ENCODE assay signal across 20 cellular contexts in genomic region chr2:206805922-206806607, GRCh38. TPM values are rescaled to one million over a fixed set of nuclear protein-coding genes. Genes with fewer than 3 reads are reported as not detected.
DNase-seq lines count a peak whose midpoint lies in the region; ATAC-seq and TF ChIP-seq lines count a peak whose summit lies in the region.
"Had no signal": no experiment of that assay in that cellular context is flagged by ENCODE, and none has a peak within 500 bp of the region (broad histone marks: within the 10 kb centered on the region; RNA-seq: fewer than 3 reads in every experiment).

No MANE protein-coding gene starts in this region.

- H3K4me1 ChIP-seq in H9 (ENCODE audit: insufficient read depth, low read length) (peaks cover 13% of the 10 kb centered on the region), neural progenitor cell (no peaks in the 10 kb centered on the region)
- H3K4me1 ChIP-seq: suprapubic skin had no signal

- H3K27ac Mint-ChIP-seq in H9, result peak overlapping the region in 2 of 3 experiments; percentile 4 to 78; a peak in 2 of 7 replicates
- H3K27ac Mint-ChIP-seq in neural progenitor cell, result no peak overlapping the region
- H3K27ac Mint-ChIP-seq: immature natural killer cell had no signal

- H3K4me1 Mint-ChIP-seq in H9 (peaks cover 42 to 81% of the 10 kb centered on the region in 2 experiments), neural progenitor cell (peaks cover 27% of the 10 kb centered on the region)
- H3K4me1 Mint-ChIP-seq: immature natural killer cell had no signal

- H3K9me3 Mint-ChIP-seq in H9 (no peaks in the 10 kb centered on the region), neural progenitor cell (no peaks in the 10 kb centered on the region)
- H3K9me3 Mint-ChIP-seq: immature natural killer cell had no signal

- H4K8ac ChIP-seq in H9 (replicated peaks; ENCODE audit: insufficient read length, low read depth, low read length), result no peak overlapping the region

- H4K5ac ChIP-seq in H9 (ENCODE audit: insufficient read length, low read depth, low read length), result no peak overlapping the region

- H3K14ac ChIP-seq in H9 (ENCODE audit: insufficient read depth, low read length), result no peak overlapping the region

- no peak overlapping the region for H2BK20ac ChIP-seq in H9 (ENCODE audit: low read depth, low read length, poor library complexity, severe bottlenecking)

- H2BK15ac ChIP-seq in H9 (ENCODE audit: low read depth, low read length), result no peak overlapping the region

- H3K79me2 ChIP-seq in H9 (ENCODE audit: insufficient read depth, low read length) (peaks cover 4% of the 10 kb centered on the region; the same call in 1 of the 2 replicates), neural progenitor cell (ENCODE audit: low read depth) (no peaks in the 10 kb centered on the region)

- H3K9ac ChIP-seq in H9 (ENCODE audit: extremely low read depth, insufficient read length, low read length) (no peak overlapping the region), neural progenitor cell (no peak overlapping the region)
- H3K9ac ChIP-seq: KMS-11 had no signal

- DNase-seq in AG09309 (ENCODE audit: low read depth), result peak; percentile 18
- DNase-seq in H9, result no peak
- peak; percentile 58 for DNase-seq in fibroblast of the conjunctiva (ENCODE audit: low read depth)
- no peak for DNase-seq in neural progenitor cell (ENCODE audit: low spot score)
- no peak for DNase-seq in GDM1 (lab: John Stamatoyannopoulos, UW)
- DNase-seq in NCI-H2081 (lab: John Stamatoyannopoulos, UW), result no peak
- DNase-seq: activated CD4-positive, alpha-beta T cell treated with anti-CD3 and anti-CD28 coated beads, Interleukin-2, amount 50 U/mL, for 1 hour; activated gamma-delta T cell treated with Interleukin-2 at 50 U/mL for 16 hours; amniotic stem cell; heart right ventricle; immature natural killer cell; NCI-H2081 treated with DMSO at 0.1 percent for 48 hours; NCI-H524 treated with DMSO at 0.1 percent for 48 hours; occipital lobe; SHP77 treated with DMSO at 0.1 percent for 48 hours had no signal

- no peaks in the 10 kb centered on the region; the same call in 1 of the 2 replicates for H3K27me3 Mint-ChIP-seq in H9 (ENCODE audit: low read depth)
- peaks cover 2% of the 10 kb centered on the region for H3K27me3 Mint-ChIP-seq in neural progenitor cell (ENCODE audit: insufficient read depth, low read depth)

- H2AK5ac ChIP-seq in H9 (ENCODE audit: insufficient read length, low read length), result no peak overlapping the region

- H2BK120ac ChIP-seq in H9 (ENCODE audit: low read depth, low read length, poor library complexity, severe bottlenecking), result no peak overlapping the region

- no peak overlapping the region for H3K4ac ChIP-seq in H9 (ENCODE audit: low read depth, low read length)

- no peaks in the 10 kb centered on the region for H3K79me1 ChIP-seq in H9 (ENCODE audit: insufficient read depth, low read depth, low read length, poor library complexity, severe bottlenecking)

- no peaks in the 10 kb centered on the region for H3K27me3 ChIP-seq in H9 (ENCODE audit: insufficient read depth, low read length)
- H3K27me3 ChIP-seq in neural progenitor cell, result peaks cover 5% of the 10 kb centered on the region
- H3K27me3 ChIP-seq: heart right ventricle, suprapubic skin had no signal

- H4K91ac ChIP-seq in H9 (ENCODE audit: insufficient read length, low read depth, low read length), result no peak overlapping the region

- TF ChIP-seq CTCF in AG09309 (IDR thresholded peaks at IDR 0.05; ENCODE audit: control insufficient read depth, insufficient read depth, low read depth, low read length, missing control alignments), result no peak
- TF ChIP-seq CTCF in H9 (conservative IDR thresholded peaks at IDR 0.05), result no peak
- TF ChIP-seq CTCF in neural progenitor cell (IDR thresholded peaks at IDR 0.05), result no peak

- H3K4me2 ChIP-seq in H9 (ENCODE audit: insufficient read depth, insufficient read length, low read length) (peak overlapping the region; percentile 37), neural progenitor cell (no peak overlapping the region)
- H3K4me2 ChIP-seq: KMS-11 had no signal

- ATAC-seq in SK-N-SH treated with all-trans-retinoic acid at 6 μM for 48 hours (peak; percentile 84), GM19395 (IDR thresholded peaks at IDR 0.05; ENCODE audit: unreplicated experiment) (no peak)
- ATAC-seq: esophagus mucosa, heart right ventricle had no signal

- H2BK5ac ChIP-seq in H9 (ENCODE audit: insufficient read length, low read length), result no peak overlapping the region

- H3K27ac ChIP-seq in H9 (ENCODE audit: insufficient read length, low read depth, low read length), result peak overlapping the region; percentile 78
- H3K27ac ChIP-seq in neural progenitor cell, result no peak overlapping the region
- H3K27ac ChIP-seq: heart right ventricle, KMS-11, suprapubic skin had no signal

- H3K56ac ChIP-seq in H9 (ENCODE audit: insufficient read length, low read depth, low read length), result no peak overlapping the region

- H3K9me3 ChIP-seq in H9 (ENCODE audit: control insufficient read depth, low read depth, low read length) (no peaks in the 10 kb centered on the region), neural progenitor cell (ENCODE audit: low read depth) (no peaks in the 10 kb centered on the region)
- H3K9me3 ChIP-seq: heart right ventricle, suprapubic skin had no signal

- H4K20me1 ChIP-seq in H9 (ENCODE audit: control insufficient read depth, insufficient read depth, insufficient read length) (no peaks in the 10 kb centered on the region), neural progenitor cell (ENCODE audit: low read depth) (no peaks in the 10 kb centered on the region)

- H3K23me2 ChIP-seq in H9 (ENCODE audit: insufficient read length, low read depth, low read length, poor library complexity, severe bottlenecking), result no peaks in the 10 kb centered on the region

- no peak overlapping the region for H3K18ac ChIP-seq in H9 (ENCODE audit: insufficient read length, low read depth, low read length)

- H2AFZ ChIP-seq in H9 (ENCODE audit: low read length) (no peak overlapping the region), neural progenitor cell (replicated peaks) (no peak overlapping the region)

- no peaks in the 10 kb centered on the region for H3F3A ChIP-seq in neural progenitor cell (ENCODE audit: low read depth)

- no CpG with 5 or more reads among the region's 6 CpGs for WGBS in H9 (ENCODE audit: extremely low coverage, insufficient read length, low lambda C conversion rate)

- H3K4me3 Mint-ChIP-seq in H9, result peak overlapping the region in 1 of 2 experiments; percentile 6; a peak in 1 of 5 replicates
- H3K4me3 Mint-ChIP-seq in neural progenitor cell, result no peak overlapping the region
- H3K4me3 Mint-ChIP-seq: immature natural killer cell had no signal

- H3K36me3 Mint-ChIP-seq in H9 (ENCODE audit: insufficient read depth in 1 of 3, low read depth in 3 of 3) (peaks cover 0 to 37% (median 0%) of the 10 kb centered on the region in 3 experiments; a peak in 3 of 7 replicates), neural progenitor cell (no peaks in the 10 kb centered on the region)
- H3K36me3 Mint-ChIP-seq: immature natural killer cell had no signal

- H2BK12ac ChIP-seq in H9 (ENCODE audit: insufficient read length, low read depth, low read length), result no peak overlapping the region

- H3K4me3 ChIP-seq in AG09309 (ENCODE audit: control insufficient read depth, low read depth, low read length) (no peak overlapping the region), neural progenitor cell (no peak overlapping the region)
- H3K4me3 ChIP-seq: heart right ventricle, suprapubic skin had no signal

- no peak overlapping the region for H3K23ac ChIP-seq in H9 (ENCODE audit: insufficient read length, low read depth, low read length)

- no peaks in the 10 kb centered on the region for H3K36me3 ChIP-seq in neural progenitor cell
- H3K36me3 ChIP-seq: heart right ventricle, suprapubic skin had no signal

- no peak overlapping the region for H3T11ph ChIP-seq in H9 (ENCODE audit: low read length)

TF ChIP-seq in SK-N-SH treated with all-trans-retinoic acid at 6 μM for 48 hours, 23 proteins besides CTCF, POLR2A, EP300 and RAD21:
- TF ChIP-seq TCF4 (CRISPR knock-in tag; IDR thresholded peaks at IDR 0.05; ENCODE audit: borderline replicate concordance) (peak; percentile 60; the same call in 1 of the 2 replicates), ISL1 (CRISPR knock-in tag; IDR thresholded peaks at IDR 0.05) (no peak)
TF ChIP-seq in SK-N-SH treated with all-trans-retinoic acid at 6 μM for 48 hours: peak in this region for 1.

RNA-seq across cellular contexts. Expression of gene FASTKD2, which starts 40.7 kb away (rescaled TPM):
- 39.2 and 40.1 TPM in 2 replicates for total RNA-seq in H9 (2021)
- 32.7 and 39.0 TPM in 2 replicates for total RNA-seq in neural progenitor cell (ENCODE audit: low replicate concordance)

RNA-seq across cellular contexts. Expression of gene MDH1B, which starts 40.9 kb away (rescaled TPM):
- total RNA-seq in H9 (2021) (1.3 and 1.4 TPM in 2 replicates), neural progenitor cell (ENCODE audit: low replicate concordance) (3.7 and 3.9 TPM in 2 replicates)

Comparison
In these comparisons a context has a peak if more than half of its experiments do, and no peak if none do; other contexts are left out.
1. DNase-seq: peak in AG09309 (single experiment) and fibroblast of the conjunctiva (single experiment); none in H9 (single experiment), neural progenitor cell (single experiment), GDM1 (single experiment) and NCI-H2081 (0 of 2).